In genomic region chr2:98909381-98910211, GRCh38 we compare ENCODE assay signal across 8 cellular contexts. TPM values are rescaled to one million over a fixed set of nuclear protein-coding genes. Genes with fewer than 3 reads are reported as not detected.
DNase-seq lines count a peak whose midpoint lies in the region; ATAC-seq, FAIRE-seq and TF ChIP-seq lines count a peak whose summit lies in the region.

No MANE protein-coding gene starts in this region.

- H3K4me3 ChIP-seq in BE2C (ENCODE audit: low read depth, low read length) (no peak overlapping the region), Panc1 (ENCODE audit: low read depth in 2 of 2, low read length in 2 of 2) (no peak overlapping the region), fibroblast of mammary gland (ENCODE audit: control insufficient read depth, low read depth, low read length) (no peak overlapping the region), pancreas (no peak overlapping the region)

- CTCF ChIA-PET in Panc1 (lab: Charles Lee), result no interaction called here

- H3K9me3 ChIP-seq in BE2C (no peaks in the 10 kb centered on the region), Panc1 (ENCODE audit: control insufficient read depth, insufficient read depth, low read depth, low read length) (no peaks in the 10 kb centered on the region), pancreas (no peaks in the 10 kb centered on the region)

- in situ Hi-C loops in Panc1 (cut with HindIII; ENCODE audit: low pct_unique_long_range_greater_than_20kb, low sequenced_read_pairs), result no loop called here

- H3K27me3 ChIP-seq in BE2C (no peaks in the 10 kb centered on the region), Panc1 (ENCODE audit: control insufficient read depth, insufficient read depth, low read length) (no peaks in the 10 kb centered on the region), pancreas (no peaks in the 10 kb centered on the region)

- H3K27ac ChIP-seq in Panc1 (ENCODE audit: low read length), result peak overlapping the region; percentile 55
- H3K27ac ChIP-seq in pancreas, result peak overlapping the region; percentile 62 to 88 (median 79)

- no TSS peak for BruUV-seq in Panc1 (replicated peaks; lab: Mats Ljungman, UMichigan)

- POLR2A ChIA-PET in Panc1 (lab: Charles Lee), result interaction anchor here (0.6 kb wide), 1 partner anchor 70 kb away, joined by 4 read pairs; no protein-coding TSS in a partner anchor

- DNase-seq in BE2C (peak; percentile 14), HuH-7.5 (ENCODE audit: low spot score) (peak; percentile 90), Panc1 (ENCODE audit: low read depth, low spot score) (no peak), fibroblast of mammary gland (ENCODE audit: low read depth) (peak; percentile 85), pancreas (peak; percentile 81 to 97 (median 95))

- 3 to 6% methylated on average over 18 of the region's 18 CpGs for WGBS in pancreas, 2 donors

- TF ChIP-seq CTCF in BE2C (IDR thresholded peaks at IDR 0.05; ENCODE audit: low read depth, low read length), result no peak
- TF ChIP-seq CTCF in Panc1 (IDR thresholded peaks at IDR 0.05), result no peak
- no peak for TF ChIP-seq CTCF in fibroblast of mammary gland (conservative IDR thresholded peaks at IDR 0.05; ENCODE audit: control insufficient read depth, insufficient read depth, low read depth, low read length)
- TF ChIP-seq CTCF in pancreas (IDR thresholded peaks at IDR 0.05), result no peak

- H3K4me1 ChIP-seq in BE2C (no peaks in the 10 kb centered on the region), Panc1 (ENCODE audit: control insufficient read depth, insufficient read depth, low read length) (peaks cover 28% of the 10 kb centered on the region), pancreas (peaks cover 35 to 45% (median 35%) of the 10 kb centered on the region in 3 donors)

- FAIRE-seq in pancreas (lab: Jason Lieb, UNC), result no peak

- intact Hi-C loops in Panc1 (cut with micrococcal nuclease; ENCODE audit: unreplicated experiment), result no loop called here
- intact Hi-C loops in pancreas (cut with DNase I), result no loop called here

- H3K36me3 ChIP-seq in BE2C, result no peaks in the 10 kb centered on the region
- no peaks in the 10 kb centered on the region for H3K36me3 ChIP-seq in Panc1 (ENCODE audit: control insufficient read depth, insufficient read depth, low read length)
- H3K36me3 ChIP-seq in pancreas, result no peaks in the 10 kb centered on the region

- ATAC-seq in Panc1 (peak; percentile 64), pancreas (peak; percentile 88 to 92 (median 90)), HG02642 (IDR thresholded peaks at IDR 0.05; ENCODE audit: poor library complexity, unreplicated experiment) (no peak), GM21390 (IDR thresholded peaks at IDR 0.05; ENCODE audit: unreplicated experiment) (no peak), HG02938 (IDR thresholded peaks at IDR 0.05; ENCODE audit: unreplicated experiment) (no peak)

RNA-seq across cellular contexts. Expression of gene CRACDL, which starts 26.4 kb away (rescaled TPM):
- polyA plus RNA-seq in BE2C (2012; ENCODE audit: insufficient read depth, insufficient read length, low read depth), result not detected
- total RNA-seq in Panc1 (2021; ENCODE audit: unreplicated experiment) (2.4 TPM), pancreas (10 to 100 TPM in 1 of 6 donors, 1 to 10 TPM in 5; 4.1 to 11.0 (median 6.2) TPM)
- 1.1 TPM for polyA plus RNA-seq in Panc1 (2012; ENCODE audit: insufficient read length)
- 1 to 10 TPM; 3.6 to 5.3 TPM for polyA plus RNA-seq in pancreas

Comparison
In these comparisons a context has a peak if more than half of its experiments do, and no peak if none do; other contexts are left out.
1. ATAC-seq: peak in Panc1 (single experiment) and pancreas (4 of 4); none in HG02642 (single experiment), GM21390 (single experiment) and HG02938 (single experiment).